8 cellular contexts compared by ENCODE assay signal in genomic region chr20:53616489-53616888, GRCh38. TPM values are rescaled to one million over a fixed set of nuclear protein-coding genes. Genes with fewer than 3 reads are reported as not detected.
DNase-seq lines count a peak whose midpoint lies in the region; ATAC-seq, FAIRE-seq and TF ChIP-seq lines count a peak whose summit lies in the region.
"Not testable (repeated sequence)": the region's sequence is repeated elsewhere in the genome, so short reads cannot be mapped to it uniquely, and the experiment has no call there.

No MANE protein-coding gene starts in this region.

- BruUV-seq in HCT116 (replicated peaks; lab: Mats Ljungman, UMichigan); GM12878 (replicated peaks; lab: Mats Ljungman, UMichigan): not testable (repeated sequence)

- intact Hi-C loops in HCT116 (cut with micrococcal nuclease); GM12878 (cut with micrococcal nuclease; ENCODE audit: unreplicated experiment); sciatic nerve (cut with DNase I); upper lobe of right lung (cut with DNase I): not testable (repeated sequence)

- TF ChIP-seq POLR2A in HCT116 (IDR thresholded peaks at IDR 0.05; ENCODE audit: borderline replicate concordance, extremely low read depth, insufficient read depth, insufficient read length); Peyer's patch (IDR thresholded peaks at IDR 0.05); GM12878 (IDR thresholded peaks at IDR 0.05; ENCODE audit: low read depth, low read length): not testable (repeated sequence)

- peak overlapping the region; percentile 28; the same call in 1 of the 2 replicates for H3K4me2 ChIP-seq in HCT116 (ENCODE audit: low read length)
- not testable (repeated sequence) for H3K4me2 ChIP-seq in GM12878 (ENCODE audit: control insufficient read depth, insufficient read depth)

- not testable (repeated sequence) for H2AFZ ChIP-seq in HCT116 (ENCODE audit: low read depth, low read length, poor library complexity, severe bottlenecking); GM12878 (ENCODE audit: control insufficient read depth, low read depth, low read length)

- not testable (repeated sequence) for H3K4me3 ChIP-seq in HCT116 (replicated peaks in 1 of 2; ENCODE audit: low read depth in 1 of 2, low read length in 2 of 2); Peyer's patch; GM12878; right atrium auricular region; upper lobe of right lung

- not testable (repeated sequence) for TF ChIP-seq CTCF in HCT116 (IDR thresholded peaks at IDR 0.05 in 2 of 3, conservative IDR thresholded peaks at IDR 0.05 in 1 of 3; ENCODE audit: borderline replicate concordance in 1 of 3, insufficient read depth in 1 of 3, low read depth in 2 of 3, low read length in 2 of 3); Peyer's patch (IDR thresholded peaks at IDR 0.05); GM12878 (IDR thresholded peaks at IDR 0.05 in 2 of 3, conservative IDR thresholded peaks at IDR 0.05 in 1 of 3; ENCODE audit: control insufficient read depth in 2 of 3, extremely low read depth in 1 of 3, insufficient read depth in 1 of 3, low read depth in 3 of 3, low read length in 3 of 3); right atrium auricular region (IDR thresholded peaks at IDR 0.05); upper lobe of right lung (IDR thresholded peaks at IDR 0.05)

- WGBS in GM12878 (ENCODE audit: insufficient coverage, insufficient replicate concordance, low lambda C conversion rate, missing lambda C conversion rate) = 99% methylated on average over 6 of the region's 6 CpGs

- ATAC-seq in HCT116, GM12878, sciatic nerve, upper lobe of right lung: not testable (repeated sequence)

- CTCF ChIA-PET in HCT116 (lab: Charles Lee) = not testable (repeated sequence)
- CTCF ChIA-PET in GM12878 (lab: Yijun Ruan, JAX) = interaction anchor here (0.6 kb wide), 1 partner anchor 250 kb away, joined by 3 read pairs; no protein-coding TSS in a partner anchor

- H3K4me1 ChIP-seq in HCT116 (ENCODE audit: control insufficient read depth in 1 of 2, insufficient read depth in 2 of 2, low read length in 2 of 2) (peaks cover 28 to 54% of the 10 kb centered on the region in 2 experiments), GM12878 (ENCODE audit: control insufficient read depth, insufficient read depth, low read length) (peaks cover 14% of the 10 kb centered on the region)
- H3K4me1 ChIP-seq in Peyer's patch, right atrium auricular region, upper lobe of right lung: not testable (repeated sequence)

- H3K36me3 ChIP-seq in HCT116 (ENCODE audit: control insufficient read depth in 1 of 2, insufficient read depth in 2 of 2, low read length in 2 of 2); Peyer's patch; GM12878 (ENCODE audit: control insufficient read depth in 2 of 2, insufficient read depth in 2 of 2, low read length in 1 of 2); right atrium auricular region; upper lobe of right lung: not testable (repeated sequence)

- not testable (repeated sequence) for H3K9me3 ChIP-seq in HCT116 (ENCODE audit: control insufficient read depth in 1 of 2, insufficient read depth in 1 of 2, low read depth in 1 of 2, low read length in 2 of 2); Peyer's patch; GM12878 (replicated peaks; ENCODE audit: control insufficient read depth, insufficient read depth, low read length); right atrium auricular region; upper lobe of right lung

- not testable (repeated sequence) for H3K79me2 ChIP-seq in HCT116 (ENCODE audit: insufficient read depth, low read length); GM12878 (ENCODE audit: control insufficient read depth, insufficient read depth, low read length)

- not testable (repeated sequence) for H3K9ac ChIP-seq in HCT116 (ENCODE audit: low read length); GM12878 (ENCODE audit: control insufficient read depth, insufficient read depth, low read length)

- RAD21 ChIA-PET in HCT116 (lab: Charles Lee; ENCODE audit: low non-redundant PET in 1 of 2, low total read pairs in 2 of 2, uncharacterized antibody in 2 of 2, unreplicated experiment in 2 of 2) = not testable (repeated sequence)
- RAD21 ChIA-PET in GM12878 (lab: Charles Lee; ENCODE audit: unreplicated experiment) = interaction anchor here (1.0 kb wide), 1 partner anchor 19 kb away, joined by 3 read pairs; no protein-coding TSS in a partner anchor

- H4K20me1 ChIP-seq in HCT116 (ENCODE audit: insufficient read depth); GM12878 (ENCODE audit: control insufficient read depth, insufficient read depth): not testable (repeated sequence)

- not testable (repeated sequence) for TF ChIP-seq RAD21 in HCT116 (IDR thresholded peaks at IDR 0.05; ENCODE audit: low read depth); GM12878 (IDR thresholded peaks at IDR 0.05; ENCODE audit: insufficient read depth, low read depth, low read length)

- POLR2A ChIA-PET in HCT116 (lab: Charles Lee); GM12878 (lab: Charles Lee): not testable (repeated sequence)

- FAIRE-seq in GM12878 (lab: Jason Lieb, UNC) = not testable (repeated sequence)

- TF ChIP-seq EP300 in GM12878 (IDR thresholded peaks at IDR 0.05; ENCODE audit: borderline replicate concordance in 1 of 2, control insufficient read depth in 1 of 2, low read depth in 2 of 2, low read length in 2 of 2) = not testable (repeated sequence)

- not testable (repeated sequence) for DNase-seq in HCT116 (ENCODE audit: low read depth, low spot score); GM12878 (ENCODE audit: low read depth, low spot score)
- DNase-seq in Peyer's patch (peak in 2 of 3 donors; percentile 12 to 25), right atrium auricular region (ENCODE audit: low spot score) (peak; percentile 34), mesenteric fat pad (ENCODE audit: low spot score) (peak; percentile 67), sciatic nerve (ENCODE audit: low spot score) (peak; percentile 18), upper lobe of right lung (peak; percentile 7)
- peak; percentile 20 for DNase-seq in activated CD8-positive, alpha-beta memory T cell treated with anti-CD3 and anti-CD28 coated beads, Interleukin-2, amount 50 U/mL, for 48 hours

- in situ Hi-C loops in GM12878 (cut with MboI) = not testable (repeated sequence)

- SMC1A ChIA-PET in GM12878 (lab: Charles Lee; ENCODE audit: uncharacterized antibody, unreplicated experiment) = interaction anchor here (1.3 kb wide), 1 partner anchor 19 kb away, joined by 4 read pairs; no protein-coding TSS in a partner anchor

- not testable (repeated sequence) for H3K27me3 ChIP-seq in HCT116 (ENCODE audit: insufficient read depth, low read length); Peyer's patch; GM12878 (replicated peaks in 1 of 2; ENCODE audit: control insufficient read depth in 2 of 2, insufficient read depth in 2 of 2, low read length in 1 of 2); right atrium auricular region; upper lobe of right lung

- not testable (repeated sequence) for H3K27ac ChIP-seq in HCT116 (ENCODE audit: low read depth, low read length); Peyer's patch; GM12878 (ENCODE audit: control insufficient read depth, insufficient read depth); right atrium auricular region; upper lobe of right lung

- H3K9me2 ChIP-seq in HCT116 (ENCODE audit: insufficient read depth) = not testable (repeated sequence)

TF ChIP-seq in GM12878, 131 proteins besides CTCF, POLR2A, EP300 and RAD21:
- peak; percentile 62; the same call in 1 of the 2 replicates for TF ChIP-seq NFXL1 (IDR thresholded peaks at IDR 0.05; ENCODE audit: borderline replicate concordance)

RNA-seq across cellular contexts. Expression of gene ZNF217, which starts 22.9 kb away (rescaled TPM):
- total RNA-seq in HCT116 (2021; ENCODE audit: unreplicated experiment) (33.8 TPM), Peyer's patch (10 to 100 TPM; 23.3 to 59.4 (median 43.4) TPM), GM12878 (2014; rRNA removed) (40.8 and 45.6 TPM in 2 replicates), GM12878 (2014; rRNA removed; fragmentation: Illumina TruSeq; extraction: Trizol) (40.2 and 40.5 TPM in 2 replicates), GM12878 (2021) (76.6 and 81.3 TPM in 2 replicates), right atrium auricular region (10 to 100 TPM in 1 of 2 donors, 1 to 10 TPM in 1; 7.6 to 13.8 TPM), mesenteric fat pad (61.4 TPM), sciatic nerve (34.9 TPM), upper lobe of right lung (30.9 TPM)
- 14.3 and 15.7 TPM in 2 replicates for polyA plus RNA-seq in HCT116 (2012)
- total RNA-seq in GM12878 (2013; cell fraction: nucleolus; rRNA removed) = 213 and 215 TPM in 2 replicates
- 20.6 TPM for polyA plus RNA-seq in GM12878 (2011; ENCODE audit: low read depth)
- polyA plus RNA-seq in GM12878 (2011; rRNA removed) (48.1 and 54.3 TPM in 2 replicates), GM12878 (2014; fragmentation: Illumina TruSeq; extraction: Trizol) (54.8 and 62.7 TPM in 2 replicates), GM12878 (2014; fragmentation: Nextera tagmentation; extraction: Ambion mirVana) (10 to 100 TPM in 1 of 2 experiments, 1 to 10 TPM in 1; 8.5 to 12.4 TPM), GM12878 (2014; rRNA removed) (40.4 and 43.2 TPM in 2 replicates), GM12878 (2016; fragmentation: Nextera tagmentation; extraction: Ambion mirVana) (10 to 100 TPM; 14.0 to 16.9 TPM)
- 37.7 and 55.2 TPM in 2 replicates for polyA plus RNA-seq in GM12878 (2011; cell fraction: cytosol; rRNA removed)
- 47.8 and 55.7 TPM in 2 replicates for polyA plus RNA-seq in GM12878 (2011; cell fraction: nucleus; rRNA removed)
- 25.9 and 54.1 TPM in 2 replicates for polyA plus RNA-seq in GM12878 (2012)
- 87.0 and 96.8 TPM in 2 replicates for polyA minus RNA-seq in GM12878 (2011; rRNA and poly(A)+ RNA removed)
- polyA minus RNA-seq in GM12878 (2011; cell fraction: cytosol; rRNA and poly(A)+ RNA removed) = 42.6 and 44.9 TPM in 2 replicates
- polyA minus RNA-seq in GM12878 (2011; cell fraction: nucleus; rRNA and poly(A)+ RNA removed) = 40.7 and 55.8 TPM in 2 replicates
